Comparison of ENCODE assay signal across 1 cellular context in the genomic region with DNA sequence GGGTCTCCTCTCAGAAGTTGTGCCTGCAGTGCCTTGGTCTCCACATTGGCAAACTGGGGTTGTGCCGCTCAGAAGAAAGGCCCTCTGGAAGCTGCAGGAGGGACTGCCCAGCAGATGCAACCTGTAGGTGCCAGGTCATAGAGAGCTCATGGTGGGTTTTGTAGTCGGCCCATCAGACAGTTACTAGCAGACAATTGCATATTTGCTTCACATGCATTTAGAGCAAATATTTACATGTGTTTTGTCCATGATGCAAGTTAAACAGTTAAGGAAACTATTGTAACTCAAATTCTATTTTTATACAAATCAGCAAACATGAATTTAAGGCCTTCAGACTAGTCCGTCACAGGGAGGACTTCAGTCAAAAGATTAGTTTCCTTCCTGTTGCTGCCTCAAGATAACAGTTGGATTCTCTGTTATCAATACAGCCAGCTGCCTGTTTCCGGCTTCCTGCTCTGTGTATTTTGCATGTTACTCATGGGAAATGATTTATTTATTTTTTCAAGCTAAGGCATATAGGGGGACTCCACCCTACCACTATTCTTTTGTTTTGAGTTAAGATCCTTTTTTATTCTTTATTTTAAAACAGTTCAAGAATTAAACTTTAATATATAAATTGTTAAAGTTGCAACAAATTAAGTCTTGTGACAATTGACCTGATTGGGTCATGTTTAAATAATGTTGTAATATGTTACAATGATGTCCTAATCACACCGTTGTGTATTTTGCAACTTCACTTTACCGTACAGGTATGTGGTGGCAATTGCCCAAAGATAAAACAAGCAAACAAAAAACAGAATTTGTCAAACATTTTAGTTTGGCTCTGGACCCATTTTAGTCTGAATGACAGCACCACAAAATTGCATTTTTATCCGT.
TF ChIP-seq lines count a peak whose summit lies in the region.

No MANE protein-coding gene starts in this region.

TF ChIP-seq in K562, 482 proteins besides CTCF, POLR2A, EP300 and RAD21 (continued from another document):
- TF ChIP-seq, protein P1, sequence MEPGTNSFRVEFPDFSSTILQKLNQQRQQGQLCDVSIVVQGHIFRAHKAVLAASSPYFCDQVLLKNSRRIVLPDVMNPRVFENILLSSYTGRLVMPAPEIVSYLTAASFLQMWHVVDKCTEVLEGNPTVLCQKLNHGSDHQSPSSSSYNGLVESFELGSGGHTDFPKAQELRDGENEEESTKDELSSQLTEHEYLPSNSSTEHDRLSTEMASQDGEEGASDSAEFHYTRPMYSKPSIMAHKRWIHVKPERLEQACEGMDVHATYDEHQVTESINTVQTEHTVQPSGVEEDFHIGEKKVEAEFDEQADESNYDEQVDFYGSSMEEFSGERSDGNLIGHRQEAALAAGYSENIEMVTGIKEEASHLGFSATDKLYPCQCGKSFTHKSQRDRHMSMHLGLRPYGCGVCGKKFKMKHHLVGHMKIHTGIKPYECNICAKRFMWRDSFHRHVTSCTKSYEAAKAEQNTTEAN (CRISPR knock-in tag; IDR thresholded peaks at IDR 0.05) = 0 out of 2 replicates have a peak, but pooled peaks have one; percentile 9
- TF ChIP-seq HMGN3 (IDR thresholded peaks at IDR 0.05; ENCODE audit: borderline replicate concordance, extremely low read depth, insufficient read length, low read depth, low read length) (peak; percentile 76), NELFE (IDR thresholded peaks at IDR 0.05; ENCODE audit: insufficient read depth, insufficient read length) (no peak), ZNF77 (CRISPR knock-in tag; IDR thresholded peaks at IDR 0.05) (no peak), SRSF3 (IDR thresholded peaks at IDR 0.05; ENCODE audit: insufficient read depth, low read length) (no peak), PTTG1 (tag; IDR thresholded peaks at IDR 0.05; ENCODE audit: low read depth) (no peak; the same call in 1 of the 2 replicates), NRF1 (conservative IDR thresholded peaks at IDR 0.05 in 1 of 2, IDR thresholded peaks at IDR 0.05 in 1 of 2) (no peak), ZNF507 (tag; conservative IDR thresholded peaks at IDR 0.05) (no peak), TARDBP (IDR thresholded peaks at IDR 0.05) (peak; percentile 85; the same call in 1 of the 2 replicates), ZNF212 (CRISPR knock-in tag; IDR thresholded peaks at IDR 0.05) (no peak), FOXM1 (IDR thresholded peaks at IDR 0.05; ENCODE audit: low read depth) (peak; percentile 97), FOXM1 (CRISPR knock-in tag; IDR thresholded peaks at IDR 0.05; ENCODE audit: low read depth) (no peak), NFATC3 (IDR thresholded peaks at IDR 0.05) (no peak), MCM3 (IDR thresholded peaks at IDR 0.05) (no peak), NFE2 (IDR thresholded peaks at IDR 0.05; ENCODE audit: low read depth) (peak; percentile 51; the same call in 1 of the 2 replicates), SETDB1 (IDR thresholded peaks at IDR 0.05; ENCODE audit: low read length) (no peak), ZNF174 (CRISPR knock-in tag; IDR thresholded peaks at IDR 0.05) (no peak), ZNF695 (CRISPR knock-in tag; IDR thresholded peaks at IDR 0.05) (no peak), SIRT6 (IDR thresholded peaks at IDR 0.05; ENCODE audit: low read depth, low read length) (no peak), MTF1 (CRISPR knock-in tag; IDR thresholded peaks at IDR 0.05; ENCODE audit: borderline replicate concordance) (no peak), ZKSCAN1 (IDR thresholded peaks at IDR 0.05; ENCODE audit: low read depth, low read length) (no peak), TRIM28 (IDR thresholded peaks at IDR 0.05) (0 out of 2 replicates have a peak, but pooled peaks have one; percentile 45), SMARCA4 (IDR thresholded peaks at IDR 0.05) (peak; percentile 100), KDM4B (IDR thresholded peaks at IDR 0.05; ENCODE audit: borderline replicate concordance in 2 of 2, low read depth in 1 of 2) (0 out of 4 replicates have a peak, but pooled peaks of 1 of the 2 experiments have one; percentile 63), ELF1 (tag; IDR thresholded peaks at IDR 0.05) (peak; percentile 88), CBX5 (IDR thresholded peaks at IDR 0.05; ENCODE audit: borderline replicate concordance, low read depth) (no peak), RHOXF2B (CRISPR knock-in tag; conservative IDR thresholded peaks at IDR 0.05) (no peak), STAG1 (CRISPR knock-in tag; IDR thresholded peaks at IDR 0.05; ENCODE audit: borderline replicate concordance) (no peak)
- TF ChIP-seq, protein P2, sequence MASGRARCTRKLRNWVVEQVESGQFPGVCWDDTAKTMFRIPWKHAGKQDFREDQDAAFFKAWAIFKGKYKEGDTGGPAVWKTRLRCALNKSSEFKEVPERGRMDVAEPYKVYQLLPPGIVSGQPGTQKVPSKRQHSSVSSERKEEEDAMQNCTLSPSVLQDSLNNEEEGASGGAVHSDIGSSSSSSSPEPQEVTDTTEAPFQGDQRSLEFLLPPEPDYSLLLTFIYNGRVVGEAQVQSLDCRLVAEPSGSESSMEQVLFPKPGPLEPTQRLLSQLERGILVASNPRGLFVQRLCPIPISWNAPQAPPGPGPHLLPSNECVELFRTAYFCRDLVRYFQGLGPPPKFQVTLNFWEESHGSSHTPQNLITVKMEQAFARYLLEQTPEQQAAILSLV (tag; IDR thresholded peaks at IDR 0.05) = no peak
- TF ChIP-seq, protein P3, sequence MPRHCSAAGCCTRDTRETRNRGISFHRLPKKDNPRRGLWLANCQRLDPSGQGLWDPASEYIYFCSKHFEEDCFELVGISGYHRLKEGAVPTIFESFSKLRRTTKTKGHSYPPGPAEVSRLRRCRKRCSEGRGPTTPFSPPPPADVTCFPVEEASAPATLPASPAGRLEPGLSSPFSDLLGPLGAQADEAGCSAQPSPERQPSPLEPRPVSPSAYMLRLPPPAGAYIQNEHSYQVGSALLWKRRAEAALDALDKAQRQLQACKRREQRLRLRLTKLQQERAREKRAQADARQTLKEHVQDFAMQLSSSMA (CRISPR knock-in tag; IDR thresholded peaks at IDR 0.05) = no peak
- TF ChIP-seq, protein P4, sequence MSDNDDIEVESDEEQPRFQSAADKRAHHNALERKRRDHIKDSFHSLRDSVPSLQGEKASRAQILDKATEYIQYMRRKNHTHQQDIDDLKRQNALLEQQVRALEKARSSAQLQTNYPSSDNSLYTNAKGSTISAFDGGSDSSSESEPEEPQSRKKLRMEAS (CRISPR knock-in tag; IDR thresholded peaks at IDR 0.05) = 0 out of 2 replicates have a peak, but pooled peaks have one; percentile 16
- TF ChIP-seq, protein P5, sequence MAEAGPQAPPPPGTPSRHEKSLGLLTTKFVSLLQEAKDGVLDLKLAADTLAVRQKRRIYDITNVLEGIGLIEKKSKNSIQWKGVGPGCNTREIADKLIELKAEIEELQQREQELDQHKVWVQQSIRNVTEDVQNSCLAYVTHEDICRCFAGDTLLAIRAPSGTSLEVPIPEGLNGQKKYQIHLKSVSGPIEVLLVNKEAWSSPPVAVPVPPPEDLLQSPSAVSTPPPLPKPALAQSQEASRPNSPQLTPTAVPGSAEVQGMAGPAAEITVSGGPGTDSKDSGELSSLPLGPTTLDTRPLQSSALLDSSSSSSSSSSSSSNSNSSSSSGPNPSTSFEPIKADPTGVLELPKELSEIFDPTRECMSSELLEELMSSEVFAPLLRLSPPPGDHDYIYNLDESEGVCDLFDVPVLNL (CRISPR knock-in tag; IDR thresholded peaks at IDR 0.05; ENCODE audit: low read depth) = no peak
